Comparison of ENCODE assay signal across 1 cellular context in genomic region chr11:125086633-125087296, GRCh38.
TF ChIP-seq lines count a peak whose summit lies in the region.

No MANE protein-coding gene starts in this region.

TF ChIP-seq in HCT116, 20 proteins besides CTCF, POLR2A, EP300 and RAD21:
- TF ChIP-seq ELF1 (IDR thresholded peaks at IDR 0.05; ENCODE audit: borderline replicate concordance, low read depth) (no peak), SRF (IDR thresholded peaks at IDR 0.05; ENCODE audit: low read depth) (no peak), YY1 (IDR thresholded peaks at IDR 0.05; ENCODE audit: extremely low read depth, insufficient replicate concordance, low read depth, low read length) (no peak), ATF3 (IDR thresholded peaks at IDR 0.05) (no peak), SP1 (IDR thresholded peaks at IDR 0.05; ENCODE audit: low read depth) (no peak), JUND (IDR thresholded peaks at IDR 0.05) (no peak), EGR1 (IDR thresholded peaks at IDR 0.05; ENCODE audit: low read depth) (no peak)
